ENCODE assay signal across 8 cellular contexts in the genomic region with DNA sequence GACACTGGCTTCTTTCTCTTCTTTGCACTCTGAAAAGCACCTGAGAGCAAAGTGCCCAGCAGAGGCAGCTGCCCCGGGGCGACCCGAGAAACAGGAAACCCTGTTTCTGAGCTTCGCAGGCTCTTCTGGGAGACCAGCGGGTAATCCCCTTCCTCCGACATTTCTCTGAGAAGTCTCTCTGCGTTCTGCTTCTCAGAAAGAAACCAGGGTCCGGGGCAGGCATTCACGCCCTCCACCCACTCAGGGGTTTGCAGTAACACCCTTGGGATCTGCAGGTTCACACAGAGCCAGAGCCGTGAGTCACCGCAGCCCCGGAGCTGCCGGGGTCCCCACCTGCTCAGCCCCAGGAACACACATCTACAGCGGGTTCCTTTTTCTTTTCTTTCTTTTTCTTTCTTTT.
DNase-seq lines count a peak whose midpoint lies in the region; ATAC-seq and TF ChIP-seq lines count a peak whose summit lies in the region.

No MANE protein-coding gene starts in this region.

- H4K20me1 ChIP-seq in SU-DHL-6 (ENCODE audit: low read depth, low read length): no peaks in the 10 kb centered on the region

- ATAC-seq in HG02588 (IDR thresholded peaks at IDR 0.05; ENCODE audit: unreplicated experiment) (peak; percentile 67), left lobe of liver (no peak)

- H3K36me3 ChIP-seq in SU-DHL-6 (ENCODE audit: low read length) (no peaks in the 10 kb centered on the region), A673 (ENCODE audit: insufficient read depth, low read length, poor library complexity, severe bottlenecking) (no peaks in the 10 kb centered on the region)

- intact Hi-C loops in A673 (cut with micrococcal nuclease; ENCODE audit: unreplicated experiment): no loop called here

- H3K9me3 ChIP-seq in SU-DHL-6 (ENCODE audit: insufficient read depth, low read length): no peaks in the 10 kb centered on the region
- no peaks in the 10 kb centered on the region for H3K9me3 ChIP-seq in A673 (ENCODE audit: low read depth, low read length, poor library complexity, severe bottlenecking)

- peak overlapping the region; percentile 22 for H3K4me3 ChIP-seq in SU-DHL-6 (ENCODE audit: insufficient read depth, low read length, poor library complexity, severe bottlenecking)
- H3K4me3 ChIP-seq in A673 (ENCODE audit: low read depth, low read length, poor library complexity, severe bottlenecking): no peak overlapping the region

- peak overlapping the region; percentile 78 for H2AFZ ChIP-seq in SU-DHL-6 (ENCODE audit: low read depth, low read length, severe bottlenecking)

- peak; percentile 65 for DNase-seq in activated naive CD8-positive, alpha-beta T cell treated with anti-CD3 and anti-CD28 coated beads, Interleukin-2, amount 50 U/mL, for 16 hours (ENCODE audit: low read depth, low spot score)
- peak; percentile 68 for DNase-seq in stimulated activated CD4-positive, alpha-beta T cell treated with anti-CD3 and anti-CD28 coated beads, Interleukin-4, amount 100 ng/mL, for 1 hour
- DNase-seq in occipital lobe (lab: John Stamatoyannopoulos, UW) (no peak), left lobe of liver (ENCODE audit: low spot score) (no peak), A673 (ENCODE audit: low spot score) (no peak)

- H3K9me2 ChIP-seq in SU-DHL-6 (replicated peaks; ENCODE audit: insufficient read depth, low read length): no peaks in the 10 kb centered on the region

- H3K4me2 ChIP-seq in SU-DHL-6 (ENCODE audit: low read depth, low read length, poor library complexity, severe bottlenecking): peak overlapping the region; percentile 63

- H3K9ac ChIP-seq in SU-DHL-6 (ENCODE audit: low read length): peak overlapping the region; percentile 47

- BruUV-seq in A673 (replicated peaks; lab: Mats Ljungman, UMichigan): no TSS peak

- H3F3A ChIP-seq in SU-DHL-6 (ENCODE audit: insufficient read depth): no peaks in the 10 kb centered on the region

- H3K27ac ChIP-seq in SU-DHL-6 (ENCODE audit: low read depth, low read length): peak overlapping the region; percentile 74
- H3K27ac ChIP-seq in A673 (ENCODE audit: low read depth, low read length, poor library complexity, severe bottlenecking): no peak overlapping the region

- peak; percentile 42 for TF ChIP-seq POLR2A in GM15510 (IDR thresholded peaks at IDR 0.05; ENCODE audit: borderline replicate concordance, extremely low read depth, insufficient read length)

- H3K4me1 ChIP-seq in A673 (ENCODE audit: insufficient read depth, low read length, poor library complexity, severe bottlenecking): no peaks in the 10 kb centered on the region

- POLR2A ChIA-PET in A673 (lab: Charles Lee; ENCODE audit: low non-redundant PET): no interaction called here

- no peaks in the 10 kb centered on the region for H3K79me2 ChIP-seq in SU-DHL-6 (ENCODE audit: insufficient read depth, low read length)

- H3K27me3 ChIP-seq in SU-DHL-6 (ENCODE audit: low read length) (no peaks in the 10 kb centered on the region), A673 (replicated peaks; ENCODE audit: insufficient read depth, low read depth, low read length, poor library complexity) (no peaks in the 10 kb centered on the region)

- CTCF ChIA-PET in A673 (lab: Charles Lee): no interaction called here

- TF ChIP-seq CTCF in SU-DHL-6 (IDR thresholded peaks at IDR 0.05; ENCODE audit: insufficient read depth, low read length, poor library complexity, severe bottlenecking): no peak
- TF ChIP-seq CTCF in A673 (conservative IDR thresholded peaks at IDR 0.05; ENCODE audit: low read depth, low read length): no peak

Comparison
In these comparisons a context has a peak if more than half of its experiments do, and no peak if none do; other contexts are left out.
1. DNase-seq: peak in activated naive CD8-positive, alpha-beta T cell treated with anti-CD3 and anti-CD28 coated beads, Interleukin-2, amount 50 U/mL, for 16 hours (single experiment) and stimulated activated CD4-positive, alpha-beta T cell treated with anti-CD3 and anti-CD28 coated beads, Interleukin-4, amount 100 ng/mL, for 1 hour (single experiment); none in occipital lobe (single experiment), left lobe of liver (single experiment) and A673 (single experiment).